8 cellular contexts compared by ENCODE assay signal in the genomic region with DNA sequence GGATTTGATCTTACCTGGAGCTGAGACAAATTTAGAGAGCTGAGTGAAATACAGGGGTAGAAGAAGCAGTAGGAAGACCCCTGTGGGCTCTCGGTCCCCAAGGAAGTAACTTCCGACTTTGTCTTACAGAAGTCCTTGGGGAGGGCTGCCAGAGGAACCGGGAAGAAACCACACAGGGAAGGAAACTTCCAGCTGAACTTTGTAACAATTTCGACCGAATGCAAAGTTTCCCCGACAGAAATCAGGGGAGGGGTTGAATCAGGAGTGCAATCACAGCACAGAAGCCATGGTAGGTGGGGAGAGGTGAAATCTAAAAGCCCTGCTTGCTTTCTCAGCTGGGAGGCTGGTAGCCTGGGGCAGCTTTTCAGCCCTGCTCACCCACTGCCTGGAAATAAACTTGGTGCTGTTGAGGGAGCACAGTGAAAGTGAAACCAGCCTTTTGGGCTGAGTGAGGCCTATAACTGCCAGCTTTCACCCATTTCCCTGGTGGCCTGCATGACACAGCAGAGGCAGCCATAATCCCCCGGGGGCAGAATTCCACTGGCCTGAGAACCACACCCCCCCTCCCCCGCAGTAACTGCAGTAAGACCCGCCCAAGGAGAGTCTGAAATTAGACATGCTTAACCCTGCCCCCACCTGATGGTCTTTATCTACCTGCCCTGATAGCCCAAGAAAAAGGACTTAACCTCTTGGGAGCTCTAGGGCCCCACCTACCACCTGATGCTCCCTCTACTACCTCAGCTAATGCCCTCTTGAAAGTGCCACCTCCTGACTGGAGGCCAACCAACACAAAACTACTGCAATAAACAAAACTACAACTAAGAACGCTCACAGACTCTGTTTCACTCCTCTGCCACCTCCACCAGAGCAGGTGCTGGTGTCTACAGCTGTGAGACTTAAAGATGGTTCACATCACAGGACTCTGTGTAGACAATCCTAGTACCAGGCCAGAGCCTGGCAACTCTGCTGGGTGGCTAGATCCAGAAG.
DNase-seq lines count a peak whose midpoint lies in the region; ATAC-seq and TF ChIP-seq lines count a peak whose summit lies in the region.

No MANE protein-coding gene starts in this region.

- H3K4me3 Mint-ChIP-seq in endodermal cell (no peak overlapping the region), CD14-positive monocyte (no peak overlapping the region)

- intact Hi-C loops in CD14-positive monocyte (cut with micrococcal nuclease) = no loop called here

- H3K27me3 Mint-ChIP-seq in endodermal cell (ENCODE audit: insufficient read depth) = peaks cover 5% of the 10 kb centered on the region
- peaks cover 0 to 1% (median 0%) of the 10 kb centered on the region in 3 donors for H3K27me3 Mint-ChIP-seq in CD14-positive monocyte (ENCODE audit: low read depth in 3 of 3)

- no peak overlapping the region for H3K4ac ChIP-seq in neuronal stem cell (ENCODE audit: low read length)

- DNase-seq in endodermal cell (peak; percentile 65), neuronal stem cell (ENCODE audit: low spot score) (no peak), NCI-H2107 treated with DMSO at 0.1 percent for 48 hours (lab: John Stamatoyannopoulos, UW; ENCODE audit: unreplicated experiment) (no peak), HK-2 (ENCODE audit: unreplicated experiment) (no peak), CD14-positive monocyte (ENCODE audit: low spot score) (no peak)

- 93 to 94% methylated on average over 6 to 10 of the region's 10 CpGs for WGBS in endodermal cell (ENCODE audit: insufficient coverage in 1 of 2, insufficient read length in 1 of 2), 2 experiments
- WGBS in neuronal stem cell (ENCODE audit: extremely low coverage in 2 of 2, insufficient read length in 2 of 2, insufficient replicate concordance in 1 of 2), 2 donors = no CpG with 5 or more reads among the region's 10 CpGs

- no peaks in the 10 kb centered on the region for H3K36me3 Mint-ChIP-seq in endodermal cell (ENCODE audit: low read depth)
- H3K36me3 Mint-ChIP-seq in CD14-positive monocyte = no peaks in the 10 kb centered on the region

- no peaks in the 10 kb centered on the region for H3K9me3 Mint-ChIP-seq in endodermal cell
- peaks cover 4 to 10% (median 6%) of the 10 kb centered on the region in 7 donors for H3K9me3 Mint-ChIP-seq in CD14-positive monocyte

- no peak overlapping the region for H2AFZ ChIP-seq in neuronal stem cell (ENCODE audit: low read length)

- no peaks in the 10 kb centered on the region for H3K79me2 ChIP-seq in DOHH2 (ENCODE audit: control insufficient read depth, low read length)

- no peak overlapping the region for H3K14ac ChIP-seq in neuronal stem cell (ENCODE audit: low read length)

- no peak overlapping the region for H2AK5ac ChIP-seq in neuronal stem cell (ENCODE audit: low read depth, low read length)

- H4K8ac ChIP-seq in neuronal stem cell (ENCODE audit: low read depth, low read length) = no peak overlapping the region

- H3K27me3 ChIP-seq in DOHH2 (ENCODE audit: control insufficient read depth, low read length) = peaks cover 4% of the 10 kb centered on the region; the same call in 1 of the 2 replicates
- peaks cover 21% of the 10 kb centered on the region for H3K27me3 ChIP-seq in endodermal cell (ENCODE audit: control insufficient read depth, insufficient read depth, low read length, poor library complexity, severe bottlenecking)
- H3K27me3 ChIP-seq in neuronal stem cell (ENCODE audit: control insufficient read depth in 3 of 3, insufficient read depth in 3 of 3, low read depth in 1 of 3, low read length in 3 of 3) = no peaks in the 10 kb centered on the region

- H3K9ac ChIP-seq in endodermal cell (ENCODE audit: extremely low read depth, low read length, poor library complexity, severe bottlenecking) (no peak overlapping the region), neuronal stem cell (ENCODE audit: low read depth, low read length, poor library complexity) (no peak overlapping the region)

- ATAC-seq in GM21529 (IDR thresholded peaks at IDR 0.05; ENCODE audit: unreplicated experiment) = peak; percentile 96
- peak; percentile 42 for ATAC-seq in HG03575 (IDR thresholded peaks at IDR 0.05; ENCODE audit: extremely low read depth, insufficient number of reproducible peaks, low FRiP score, unreplicated experiment)

- H3K27ac ChIP-seq in DOHH2 (ENCODE audit: low read depth, low read length) = no peak overlapping the region
- no peak overlapping the region for H3K27ac ChIP-seq in endodermal cell (ENCODE audit: low read depth, low read length)
- no peak overlapping the region for H3K27ac ChIP-seq in neuronal stem cell (replicated peaks; ENCODE audit: low read length)

- H3K4me1 ChIP-seq in DOHH2 (ENCODE audit: control insufficient read depth, low read length) (no peaks in the 10 kb centered on the region), endodermal cell (ENCODE audit: control insufficient read depth, insufficient read depth, low read length) (peaks cover 3% of the 10 kb centered on the region), neuronal stem cell (ENCODE audit: control insufficient read depth in 2 of 2, insufficient read depth in 1 of 2, low read depth in 1 of 2, low read length in 2 of 2) (no peaks in the 10 kb centered on the region)

- H3K4me3 ChIP-seq in DOHH2 (ENCODE audit: low read length) = no peak overlapping the region
- H3K4me3 ChIP-seq in endodermal cell (ENCODE audit: low read length) = no peak overlapping the region
- no peak overlapping the region for H3K4me3 ChIP-seq in neuronal stem cell (ENCODE audit: low read length in 2 of 2)

- no peak overlapping the region for H2BK15ac ChIP-seq in neuronal stem cell (ENCODE audit: low read length)

- no peak overlapping the region for H2BK12ac ChIP-seq in neuronal stem cell (ENCODE audit: low read length)

- no peaks in the 10 kb centered on the region for H3K9me2 ChIP-seq in DOHH2 (replicated peaks; ENCODE audit: control insufficient read depth, low read length)

- H3K9me3 ChIP-seq in DOHH2 (ENCODE audit: control insufficient read depth, insufficient read depth, low read length) (no peaks in the 10 kb centered on the region), endodermal cell (ENCODE audit: control insufficient read depth, low read length) (peaks cover 11% of the 10 kb centered on the region), neuronal stem cell (replicated peaks in 1 of 2; ENCODE audit: control insufficient read depth in 2 of 2, insufficient read depth in 1 of 2, low read depth in 1 of 2, low read length in 2 of 2) (no peaks in the 10 kb centered on the region)

- H3K36me3 ChIP-seq in DOHH2 (ENCODE audit: control insufficient read depth, low read length) (no peaks in the 10 kb centered on the region), endodermal cell (ENCODE audit: control insufficient read depth, insufficient read depth, low read length) (no peaks in the 10 kb centered on the region), neuronal stem cell (replicated peaks in 1 of 2; ENCODE audit: control insufficient read depth in 2 of 2, insufficient read depth in 2 of 2, low read length in 2 of 2) (peaks cover 0 to 2% of the 10 kb centered on the region in 2 donors)

- H3F3A ChIP-seq in DOHH2 (ENCODE audit: control insufficient read depth, insufficient read depth) = no peaks in the 10 kb centered on the region

- no peak overlapping the region for H4K91ac ChIP-seq in neuronal stem cell (ENCODE audit: low read depth, low read length, poor library complexity)

- H2BK5ac ChIP-seq in neuronal stem cell (ENCODE audit: low read length) = no peak overlapping the region

- no peaks in the 10 kb centered on the region for H4K20me1 ChIP-seq in DOHH2 (ENCODE audit: control insufficient read depth, insufficient read depth, low read depth, low read length)

- H3K4me2 ChIP-seq in DOHH2 (ENCODE audit: low read length) = peak overlapping the region; percentile 8; the same call in 1 of the 2 replicates
- no peak overlapping the region for H3K4me2 ChIP-seq in neuronal stem cell (ENCODE audit: insufficient read depth, low read length, poor library complexity, severe bottlenecking)

- H3K27ac Mint-ChIP-seq in endodermal cell (no peak overlapping the region), CD14-positive monocyte (peak overlapping the region in 1 of 7 donors; percentile 43)

- TF ChIP-seq CTCF in DOHH2 (IDR thresholded peaks at IDR 0.05; ENCODE audit: low read depth, low read length, poor library complexity, severe bottlenecking) = no peak
- TF ChIP-seq CTCF in endodermal cell (conservative IDR thresholded peaks at IDR 0.05) = no peak
- TF ChIP-seq CTCF in CD14-positive monocyte (IDR thresholded peaks at IDR 0.05) = no peak

- H3K4me1 Mint-ChIP-seq in endodermal cell (peaks cover 17% of the 10 kb centered on the region), CD14-positive monocyte (no peaks in the 10 kb centered on the region)

- no peak overlapping the region for H2BK120ac ChIP-seq in neuronal stem cell (ENCODE audit: low read depth, low read length)

- H3K23ac ChIP-seq in neuronal stem cell (ENCODE audit: low read depth, low read length, poor library complexity) = no peak overlapping the region

- no peak overlapping the region for H3K18ac ChIP-seq in neuronal stem cell (ENCODE audit: low read length)

- H3K79me1 ChIP-seq in neuronal stem cell (ENCODE audit: low read depth, low read length) = no peaks in the 10 kb centered on the region
